ENCODE assay signal across 29 cellular contexts in genomic region chr10:15136960-15137359, GRCh38. TPM values are rescaled to one million over a fixed set of nuclear protein-coding genes. Genes with fewer than 3 reads are reported as not detected.
DNase-seq lines count a peak whose midpoint lies in the region; ATAC-seq and TF ChIP-seq lines count a peak whose summit lies in the region.
"Had no signal": no experiment of that assay in that cellular context is flagged by ENCODE, and none has a peak within 500 bp of the region (broad histone marks: within the 10 kb centered on the region; RNA-seq: fewer than 3 reads in every experiment).

No MANE protein-coding gene starts in this region.

- no peaks in the 10 kb centered on the region for H3K36me3 ChIP-seq in hepatocyte (replicated peaks; ENCODE audit: insufficient read depth, low read depth)
- H3K36me3 ChIP-seq: ovary had no signal

- H3K56ac ChIP-seq in H9 (ENCODE audit: insufficient read length, low read depth, low read length), result no peak overlapping the region

- H4K20me1 ChIP-seq in H9 (ENCODE audit: control insufficient read depth, insufficient read depth, insufficient read length) (no peaks in the 10 kb centered on the region), hepatocyte (ENCODE audit: insufficient read depth, poor library complexity, severe bottlenecking) (no peaks in the 10 kb centered on the region)

- no peak overlapping the region for H2BK5ac ChIP-seq in H9 (ENCODE audit: insufficient read length, low read length)

- H3K4ac ChIP-seq in H9 (ENCODE audit: low read depth, low read length), result no peak overlapping the region

- H3K14ac ChIP-seq in H9 (ENCODE audit: insufficient read depth, low read length), result no peak overlapping the region

- H4K5ac ChIP-seq in H9 (ENCODE audit: insufficient read length, low read depth, low read length), result no peak overlapping the region

- H3K4me1 Mint-ChIP-seq in H9, result peaks cover 4 to 11% of the 10 kb centered on the region in 2 experiments; a peak in 3 of 4 replicates
- peaks cover 11% of the 10 kb centered on the region for H3K4me1 Mint-ChIP-seq in stimulated activated effector memory CD8-positive, alpha-beta T cell treated with anti-CD3 and anti-CD28 coated beads, Interleukin-12 subunit alpha, Interleukin-12 subunit beta, amount 100 ng/mL, for 72 hours

- H3K4me2 ChIP-seq in H9 (ENCODE audit: insufficient read depth, insufficient read length, low read length), result no peak overlapping the region
- no peak overlapping the region for H3K4me2 ChIP-seq in hepatocyte

- DNase-seq in H9 (no peak), choroid plexus epithelial cell (ENCODE audit: low read depth) (peak; percentile 30), hepatocyte (ENCODE audit: low spot score) (no peak), retina (no peak)
- DNase-seq in stimulated activated effector memory CD8-positive, alpha-beta T cell treated with anti-CD3 and anti-CD28 coated beads, Interleukin-12 subunit alpha, Interleukin-12 subunit beta, amount 100 ng/mL, for 72 hours (ENCODE audit: low spot score in 2 of 2), result no peak
- DNase-seq: activated CD4-positive, alpha-beta T cell treated with anti-CD3 and anti-CD28 coated beads for 48 hours; activated effector memory CD4-positive, alpha-beta T cell treated with Interleukin-2 at 50 U/mL for 16 hours; anterior cingulate cortex; COR-L47; cortex of kidney; effector memory CD4-positive, alpha-beta T cell; immature natural killer cell; left colon; MV-4-11; NCI-H1436; NCI-H2081; NCI-H748 treated with DMSO at 0.1 percent for 48 hours; ovary; SHP77 treated with DMSO at 0.1 percent for 48 hours; small intestine; SW 1271 had no signal

- no peak overlapping the region for H4K8ac ChIP-seq in H9 (replicated peaks; ENCODE audit: insufficient read length, low read depth, low read length)

- no peak overlapping the region for H3K9ac ChIP-seq in H9 (ENCODE audit: extremely low read depth, insufficient read length, low read length)
- H3K9ac ChIP-seq: BLaER1 treated with 17β-estradiol and CSF1 and Interleukin-3, amounts not matched to agents 10 nM and 100 nM had no signal

- H2BK12ac ChIP-seq in H9 (ENCODE audit: insufficient read length, low read depth, low read length), result peak overlapping the region; percentile 30

- H3K27ac ChIP-seq in H9 (ENCODE audit: insufficient read length, low read depth, low read length), result no peak overlapping the region
- peak overlapping the region; percentile 56 for H3K27ac ChIP-seq in hepatocyte
- H3K27ac ChIP-seq: ovary, VCaP had no signal

- no peak overlapping the region for H3K18ac ChIP-seq in H9 (ENCODE audit: insufficient read length, low read depth, low read length)

- H3K4me3 ChIP-seq in choroid plexus epithelial cell (ENCODE audit: low read depth, low read length), result no peak overlapping the region
- H3K4me3 ChIP-seq in hepatocyte, result no peak overlapping the region
- H3K4me3 ChIP-seq: BLaER1 treated with 17β-estradiol and CSF1 and Interleukin-3, amounts not matched to agents 10 nM and 100 nM; ovary had no signal

- no peak overlapping the region for H2BK120ac ChIP-seq in H9 (ENCODE audit: low read depth, low read length, poor library complexity, severe bottlenecking)

- no peaks in the 10 kb centered on the region for H3K4me1 ChIP-seq in H9 (ENCODE audit: insufficient read depth, low read length)
- H3K4me1 ChIP-seq in hepatocyte (ENCODE audit: insufficient read depth), result peaks cover 6% of the 10 kb centered on the region

- no peak for ATAC-seq in stimulated activated effector memory CD8-positive, alpha-beta T cell treated with anti-CD3 and anti-CD28 coated beads, Interleukin-12 subunit alpha, Interleukin-12 subunit beta, amount 100 ng/mL, for 72 hours
- no peak for ATAC-seq in HG02973 (IDR thresholded peaks at IDR 0.05; ENCODE audit: unreplicated experiment)
- ATAC-seq in GM21390 (IDR thresholded peaks at IDR 0.05; ENCODE audit: unreplicated experiment), result no peak
- ATAC-seq: activated naive CD4-positive, alpha-beta T cell treated with anti-CD3 and anti-CD28 coated beads, Interleukin-2, amount 50 U/mL, for 72 hours; HCT116; left colon had no signal

- no peak overlapping the region for H4K91ac ChIP-seq in H9 (ENCODE audit: insufficient read length, low read depth, low read length)

- no peaks in the 10 kb centered on the region for H3K9me3 ChIP-seq in H9 (ENCODE audit: control insufficient read depth, low read depth, low read length)
- H3K9me3 ChIP-seq in hepatocyte (ENCODE audit: low read depth), result no peaks in the 10 kb centered on the region
- H3K9me3 ChIP-seq: ovary had no signal

- H3K79me2 ChIP-seq in H9 (ENCODE audit: insufficient read depth, low read length), result no peaks in the 10 kb centered on the region
- peaks cover 4% of the 10 kb centered on the region for H3K79me2 ChIP-seq in hepatocyte

- no peaks in the 10 kb centered on the region for H3K27me3 ChIP-seq in H9 (ENCODE audit: insufficient read depth, low read length)
- H3K27me3 ChIP-seq in hepatocyte, result no peaks in the 10 kb centered on the region
- H3K27me3 ChIP-seq: BLaER1 treated with 17β-estradiol and CSF1 and Interleukin-3, amounts not matched to agents 10 nM and 100 nM; ovary had no signal

- no peak overlapping the region for H2BK20ac ChIP-seq in H9 (ENCODE audit: low read depth, low read length, poor library complexity, severe bottlenecking)

- H3K36me3 Mint-ChIP-seq in H9 (ENCODE audit: insufficient read depth in 1 of 3, low read depth in 3 of 3), result peaks cover 2 to 34% (median 33%) of the 10 kb centered on the region in 3 experiments; a peak in 5 of 7 replicates
- H3K36me3 Mint-ChIP-seq in stimulated activated effector memory CD8-positive, alpha-beta T cell treated with anti-CD3 and anti-CD28 coated beads, Interleukin-12 subunit alpha, Interleukin-12 subunit beta, amount 100 ng/mL, for 72 hours, result peaks cover 58% of the 10 kb centered on the region

- H3T11ph ChIP-seq in H9 (ENCODE audit: low read length), result no peak overlapping the region

- H2AFZ ChIP-seq in H9 (ENCODE audit: low read length), result no peak overlapping the region
- H2AFZ ChIP-seq in hepatocyte, result no peak overlapping the region

- TF ChIP-seq CTCF in H9 (conservative IDR thresholded peaks at IDR 0.05) (no peak), choroid plexus epithelial cell (conservative IDR thresholded peaks at IDR 0.05; ENCODE audit: low read depth, low read length) (no peak), hepatocyte (IDR thresholded peaks at IDR 0.05; ENCODE audit: poor library complexity) (no peak)

- H2AK5ac ChIP-seq in H9 (ENCODE audit: insufficient read length, low read length), result no peak overlapping the region

- no peak overlapping the region for H2BK15ac ChIP-seq in H9 (ENCODE audit: low read depth, low read length)

- H3K79me1 ChIP-seq in H9 (ENCODE audit: insufficient read depth, low read depth, low read length, poor library complexity, severe bottlenecking), result no peaks in the 10 kb centered on the region

- no peak overlapping the region for H3K23ac ChIP-seq in H9 (ENCODE audit: insufficient read length, low read depth, low read length)

- H3K27me3 Mint-ChIP-seq in H9 (ENCODE audit: low read depth), result no peaks in the 10 kb centered on the region; the same call in 1 of the 2 replicates
- H3K27me3 Mint-ChIP-seq: stimulated activated naive CD8-positive, alpha-beta T cell treated with anti-CD3 and anti-CD28 coated beads, Interleukin-15, Interleukin-2, amounts not matched to agents 100 ng/mL and 50 ng/mL, for 24 hours had no signal

- no peak overlapping the region for H3K27ac Mint-ChIP-seq in H9
- H3K27ac Mint-ChIP-seq in stimulated activated effector memory CD8-positive, alpha-beta T cell treated with anti-CD3 and anti-CD28 coated beads, Interleukin-12 subunit alpha, Interleukin-12 subunit beta, amount 100 ng/mL, for 72 hours, result peak overlapping the region; percentile 86
- H3K27ac Mint-ChIP-seq: stimulated activated naive CD8-positive, alpha-beta T cell treated with anti-CD3 and anti-CD28 coated beads, Interleukin-15, Interleukin-2, amounts not matched to agents 100 ng/mL and 50 ng/mL, for 24 hours had no signal

- H3K4me3 Mint-ChIP-seq in H9, result no peak overlapping the region
- H3K4me3 Mint-ChIP-seq in stimulated activated effector memory CD8-positive, alpha-beta T cell treated with anti-CD3 and anti-CD28 coated beads, Interleukin-12 subunit alpha, Interleukin-12 subunit beta, amount 100 ng/mL, for 72 hours, result no peak overlapping the region
- H3K4me3 Mint-ChIP-seq: immature natural killer cell; memory B cell; stimulated activated naive CD8-positive, alpha-beta T cell treated with anti-CD3 and anti-CD28 coated beads, Interleukin-15, Interleukin-2, amounts not matched to agents 100 ng/mL and 50 ng/mL, for 24 hours had no signal

- H3K9me2 ChIP-seq in hepatocyte (replicated peaks; ENCODE audit: insufficient read depth), result no peaks in the 10 kb centered on the region

- no peaks in the 10 kb centered on the region for H3K9me3 Mint-ChIP-seq in H9
- H3K9me3 Mint-ChIP-seq in stimulated activated effector memory CD8-positive, alpha-beta T cell treated with anti-CD3 and anti-CD28 coated beads, Interleukin-12 subunit alpha, Interleukin-12 subunit beta, amount 100 ng/mL, for 72 hours, result no peaks in the 10 kb centered on the region
- H3K9me3 Mint-ChIP-seq: activated naive CD4-positive, alpha-beta T cell treated with anti-CD3 and anti-CD28 coated beads, Interleukin-2, amount 50 U/mL, for 72 hours; immature natural killer cell; memory B cell; stimulated activated naive CD8-positive, alpha-beta T cell treated with anti-CD3 and anti-CD28 coated beads, Interleukin-15, Interleukin-2, amounts not matched to agents 100 ng/mL and 50 ng/mL, for 24 hours had no signal

- no CpG with 5 or more reads among the region's 5 CpGs for WGBS in H9 (ENCODE audit: extremely low coverage, insufficient read length, low lambda C conversion rate)
- WGBS in hepatocyte (ENCODE audit: low lambda C conversion rate, missing lambda C conversion rate), result 73% methylated on average over 5 of the region's 5 CpGs

- no peaks in the 10 kb centered on the region for H3K23me2 ChIP-seq in H9 (ENCODE audit: insufficient read length, low read depth, low read length, poor library complexity, severe bottlenecking)

RNA-seq across cellular contexts. Expression of gene NMT2, which starts 31.5 kb away (rescaled TPM):
- 11.8 and 12.2 TPM in 2 replicates for total RNA-seq in H9 (2021)
- 21.3 and 23.4 TPM in 2 replicates for total RNA-seq in hepatocyte
- polyA plus RNA-seq in hepatocyte, result 14.7 and 15.0 TPM in 2 replicates

RNA-seq across cellular contexts. Expression of gene RPP38, which starts 39.8 kb away (rescaled TPM):
- 25.9 and 26.6 TPM in 2 replicates for total RNA-seq in H9 (2021)
- total RNA-seq in hepatocyte, result 13.9 and 18.2 TPM in 2 replicates
- polyA plus RNA-seq in hepatocyte, result 26.4 and 27.3 TPM in 2 replicates

RNA-seq across cellular contexts. Expression of gene ACBD7, which starts 48.4 kb away (rescaled TPM):
- total RNA-seq in H9 (2021) (22.0 and 25.0 TPM in 2 replicates), hepatocyte (1.8 and 1.9 TPM in 2 replicates)
- 0.36 and 0.38 TPM in 2 replicates for polyA plus RNA-seq in hepatocyte
- polyA plus RNA-seq: immature natural killer cell had no signal
